ENCODE assay signal across 27 cellular contexts in genomic region chr13:62473190-62473943, GRCh38.
"Had no signal": no experiment of that assay in that cellular context is flagged by ENCODE, and none has a peak within 500 bp of the region (broad histone marks: within the 10 kb centered on the region; RNA-seq: fewer than 3 reads in every experiment).

No MANE protein-coding gene starts in this region.

- H3K9me3 ChIP-seq: ascending aorta, body of pancreas had no signal

- H3K36me3 ChIP-seq: ascending aorta had no signal

- H3K4me3 ChIP-seq: ascending aorta, body of pancreas had no signal

- H3K27ac ChIP-seq: ascending aorta, body of pancreas had no signal

- H3K27me3 ChIP-seq: ascending aorta, body of pancreas had no signal

- ATAC-seq: activated naive CD4-positive, alpha-beta T cell treated with anti-CD3 and anti-CD28 coated beads, Interleukin-2, amount 50 U/mL, for 72 hours; activated naive CD8-positive, alpha-beta T cell treated with anti-CD3 and anti-CD28 coated beads, Interleukin-2, amount 50 U/mL, for 24 hours; activated T-cell treated with anti-CD3 and anti-CD28 coated beads, Interleukin-2, amount 50 U/mL, for 4 hours; body of pancreas; T-cell had no signal

- H3K4me1 ChIP-seq: ascending aorta, body of pancreas had no signal

- FAIRE-seq: bronchial epithelial cell, TTC549 had no signal

- DNase-seq: activated CD4-positive, alpha-beta memory T cell treated with anti-CD3 and anti-CD28 coated beads for 36 hours; activated CD4-positive, alpha-beta T cell treated with anti-CD3 and anti-CD28 coated beads, Interleukin-2, amount 10 ng/mL, durations not matched to agents 7 days and 5 days; activated CD4-positive, CD25-positive, alpha-beta regulatory T cell; activated CD8-positive, alpha-beta memory T cell treated with anti-CD3 and anti-CD28 coated beads for 24 hours; activated effector memory CD4-positive, alpha-beta T cell treated with anti-CD3 and anti-CD28 coated beads, Interleukin-2, amount 50 U/mL, for 16 hours; activated naive CD4-positive, alpha-beta T cell treated with Interleukin-2 at 50 U/mL for 16 hours; activated naive CD8-positive, alpha-beta T cell treated with anti-CD3 and anti-CD28 coated beads, Interleukin-2, amount 50 U/mL, for 24 hours; activated T-cell treated with anti-CD3 and anti-CD28 coated beads, Interleukin-2, amount 50 U/mL, for 4 hours; amniotic stem cell; body of pancreas; KG1; NCI-H1092; NCI-H1417 treated with DMSO at 0.1 percent for 48 hours; NCI-H1694; NCI-H2029 treated with DMSO at 0.1 percent for 48 hours; NCI-H345; NCI-H510A; NCI-H526 treated with DMSO at 0.1 percent for 48 hours; NCI-H82; SIG-M5; T-cell; T-helper 2 cell; T1000 had no signal
